ENCODE assay signal across 1 cellular context in the genomic region with DNA sequence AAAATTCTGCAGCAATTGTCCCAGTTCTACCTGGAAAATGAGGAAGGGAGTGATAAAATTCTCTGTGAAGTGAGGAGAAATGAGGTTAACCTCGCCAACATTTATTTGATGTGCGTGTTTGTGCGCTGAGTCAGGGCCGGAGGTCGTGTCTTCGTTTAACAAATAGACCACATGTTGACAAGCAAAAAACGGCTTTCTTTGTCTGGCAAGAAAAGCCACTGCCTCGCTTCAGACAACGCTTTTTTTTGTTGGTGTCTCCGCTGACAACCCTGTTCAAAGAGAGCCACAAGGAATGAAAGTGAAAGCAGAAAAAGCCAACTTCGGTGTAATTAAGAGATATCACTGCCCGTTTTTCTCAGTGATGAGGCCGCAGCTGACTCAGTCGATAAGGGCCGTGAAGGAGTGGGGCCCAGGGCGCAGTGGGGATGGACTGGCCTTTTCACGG.
TF ChIP-seq lines count a peak whose summit lies in the region.

No MANE protein-coding gene starts in this region.

TF ChIP-seq in GM23338, 12 proteins besides CTCF, POLR2A, EP300 and RAD21 (continued from another document):
- TF ChIP-seq, protein P1, sequence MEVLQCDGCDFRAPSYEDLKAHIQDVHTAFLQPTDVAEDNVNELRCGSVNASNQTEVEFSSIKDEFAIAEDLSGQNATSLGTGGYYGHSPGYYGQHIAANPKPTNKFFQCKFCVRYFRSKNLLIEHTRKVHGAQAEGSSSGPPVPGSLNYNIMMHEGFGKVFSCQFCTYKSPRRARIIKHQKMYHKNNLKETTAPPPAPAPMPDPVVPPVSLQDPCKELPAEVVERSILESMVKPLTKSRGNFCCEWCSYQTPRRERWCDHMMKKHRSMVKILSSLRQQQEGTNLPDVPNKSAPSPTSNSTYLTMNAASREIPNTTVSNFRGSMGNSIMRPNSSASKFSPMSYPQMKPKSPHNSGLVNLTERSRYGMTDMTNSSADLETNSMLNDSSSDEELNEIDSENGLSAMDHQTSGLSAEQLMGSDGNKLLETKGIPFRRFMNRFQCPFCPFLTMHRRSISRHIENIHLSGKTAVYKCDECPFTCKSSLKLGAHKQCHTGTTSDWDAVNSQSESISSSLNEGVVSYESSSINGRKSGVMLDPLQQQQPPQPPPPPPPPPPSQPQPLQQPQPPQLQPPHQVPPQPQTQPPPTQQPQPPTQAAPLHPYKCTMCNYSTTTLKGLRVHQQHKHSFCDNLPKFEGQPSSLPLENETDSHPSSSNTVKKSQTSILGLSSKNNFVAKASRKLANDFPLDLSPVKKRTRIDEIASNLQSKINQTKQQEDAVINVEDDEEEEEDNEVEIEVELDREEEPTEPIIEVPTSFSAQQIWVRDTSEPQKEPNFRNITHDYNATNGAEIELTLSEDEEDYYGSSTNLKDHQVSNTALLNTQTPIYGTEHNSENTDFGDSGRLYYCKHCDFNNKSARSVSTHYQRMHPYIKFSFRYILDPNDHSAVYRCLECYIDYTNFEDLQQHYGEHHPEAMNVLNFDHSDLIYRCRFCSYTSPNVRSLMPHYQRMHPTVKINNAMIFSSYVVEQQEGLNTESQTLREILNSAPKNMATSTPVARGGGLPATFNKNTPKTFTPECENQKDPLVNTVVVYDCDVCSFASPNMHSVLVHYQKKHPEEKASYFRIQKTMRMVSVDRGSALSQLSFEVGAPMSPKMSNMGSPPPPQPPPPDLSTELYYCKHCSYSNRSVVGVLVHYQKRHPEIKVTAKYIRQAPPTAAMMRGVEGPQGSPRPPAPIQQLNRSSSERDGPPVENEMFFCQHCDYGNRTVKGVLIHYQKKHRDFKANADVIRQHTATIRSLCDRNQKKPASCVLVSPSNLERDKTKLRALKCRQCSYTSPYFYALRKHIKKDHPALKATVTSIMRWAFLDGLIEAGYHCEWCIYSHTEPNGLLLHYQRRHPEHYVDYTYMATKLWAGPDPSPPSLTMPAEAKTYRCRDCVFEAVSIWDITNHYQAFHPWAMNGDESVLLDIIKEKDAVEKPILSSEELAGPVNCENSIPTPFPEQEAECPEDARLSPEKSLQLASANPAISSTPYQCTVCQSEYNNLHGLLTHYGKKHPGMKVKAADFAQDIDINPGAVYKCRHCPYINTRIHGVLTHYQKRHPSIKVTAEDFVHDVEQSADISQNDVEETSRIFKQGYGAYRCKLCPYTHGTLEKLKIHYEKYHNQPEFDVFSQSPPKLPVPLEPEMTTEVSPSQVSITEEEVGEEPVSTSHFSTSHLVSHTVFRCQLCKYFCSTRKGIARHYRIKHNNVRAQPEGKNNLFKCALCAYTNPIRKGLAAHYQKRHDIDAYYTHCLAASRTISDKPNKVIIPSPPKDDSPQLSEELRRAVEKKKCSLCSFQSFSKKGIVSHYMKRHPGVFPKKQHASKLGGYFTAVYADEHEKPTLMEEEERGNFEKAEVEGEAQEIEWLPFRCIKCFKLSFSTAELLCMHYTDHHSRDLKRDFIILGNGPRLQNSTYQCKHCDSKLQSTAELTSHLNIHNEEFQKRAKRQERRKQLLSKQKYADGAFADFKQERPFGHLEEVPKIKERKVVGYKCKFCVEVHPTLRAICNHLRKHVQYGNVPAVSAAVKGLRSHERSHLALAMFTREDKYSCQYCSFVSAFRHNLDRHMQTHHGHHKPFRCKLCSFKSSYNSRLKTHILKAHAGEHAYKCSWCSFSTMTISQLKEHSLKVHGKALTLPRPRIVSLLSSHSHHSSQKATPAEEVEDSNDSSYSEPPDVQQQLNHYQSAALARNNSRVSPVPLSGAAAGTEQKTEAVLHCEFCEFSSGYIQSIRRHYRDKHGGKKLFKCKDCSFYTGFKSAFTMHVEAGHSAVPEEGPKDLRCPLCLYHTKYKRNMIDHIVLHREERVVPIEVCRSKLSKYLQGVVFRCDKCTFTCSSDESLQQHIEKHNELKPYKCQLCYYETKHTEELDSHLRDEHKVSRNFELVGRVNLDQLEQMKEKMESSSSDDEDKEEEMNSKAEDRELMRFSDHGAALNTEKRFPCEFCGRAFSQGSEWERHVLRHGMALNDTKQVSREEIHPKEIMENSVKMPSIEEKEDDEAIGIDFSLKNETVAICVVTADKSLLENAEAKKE (CRISPR knock-in tag; IDR thresholded peaks at IDR 0.05): no peak
TF ChIP-seq in GM23338: peak in this region for 0.
